ENCODE assay signal across 8 cellular contexts in genomic region chr9:35658894-35659220, GRCh38. TPM values are rescaled to one million over a fixed set of nuclear protein-coding genes. Genes with fewer than 3 reads are reported as not detected.
DNase-seq lines count a peak whose midpoint lies in the region; ATAC-seq, FAIRE-seq and TF ChIP-seq lines count a peak whose summit lies in the region.

No MANE protein-coding gene starts in this region.

- DNase-seq in AG04450 (ENCODE audit: low read depth, low spot score): no peak
- no peak for DNase-seq in GM12891 (ENCODE audit: insufficient read length, low spot score)
- DNase-seq in RWPE1 (ENCODE audit: low spot score): no peak
- DNase-seq in endodermal cell: no peak
- DNase-seq in NCI-H774 (lab: John Stamatoyannopoulos, UW): no peak
- DNase-seq in GM13977 (ENCODE audit: low spot score): no peak

- peaks cover 12% of the 10 kb centered on the region for H3K4me1 Mint-ChIP-seq in endodermal cell

- peak overlapping the region; percentile 88 for H3K27ac Mint-ChIP-seq in endodermal cell

- no peaks in the 10 kb centered on the region for H3K4me1 ChIP-seq in endodermal cell (ENCODE audit: control insufficient read depth, insufficient read depth, low read length)
- H3K4me1 ChIP-seq in muscle layer of duodenum (ENCODE audit: control insufficient read depth in 1 of 2, insufficient read depth in 2 of 2, low read length in 2 of 2): peaks cover 0 to 24% of the 10 kb centered on the region in 2 donors

- ATAC-seq in HG03280 (IDR thresholded peaks at IDR 0.05; ENCODE audit: unreplicated experiment): no peak

- WGBS in endodermal cell (ENCODE audit: insufficient coverage in 1 of 2, insufficient read length in 1 of 2), 2 experiments: 26 to 55% methylated on average over 2 to 4 of the region's 4 CpGs

- no peaks in the 10 kb centered on the region for H3K9me3 Mint-ChIP-seq in endodermal cell

- H3K4me3 ChIP-seq in AG04450 (ENCODE audit: low read depth, low read length) (peak overlapping the region; percentile 93), endodermal cell (ENCODE audit: low read length) (peak overlapping the region; percentile 83), muscle layer of duodenum (ENCODE audit: low read depth in 1 of 2, low read length in 2 of 2) (peak overlapping the region; percentile 79 to 88)

- H3K27ac ChIP-seq in AG04450 (ENCODE audit: low read depth, low read length) (peak overlapping the region; percentile 96), RWPE1 (peak overlapping the region; percentile 92), endodermal cell (ENCODE audit: low read depth, low read length) (no peak overlapping the region), muscle layer of duodenum (ENCODE audit: low read length) (peak overlapping the region; percentile 99)

- peaks cover 27% of the 10 kb centered on the region for H3K36me3 Mint-ChIP-seq in endodermal cell (ENCODE audit: low read depth)

- TF ChIP-seq CTCF in AG04450 (IDR thresholded peaks at IDR 0.05; ENCODE audit: low read depth, low read length): no peak
- TF ChIP-seq CTCF in RWPE1 (conservative IDR thresholded peaks at IDR 0.05; ENCODE audit: low read depth): no peak; the same call in 1 of the 2 replicates
- no peak for TF ChIP-seq CTCF in endodermal cell (conservative IDR thresholded peaks at IDR 0.05)
- no peak for TF ChIP-seq CTCF in GM13977 (IDR thresholded peaks at IDR 0.05; ENCODE audit: extremely low read depth, insufficient read depth, missing control alignments)

- in situ Hi-C loops in GM13977 (cut with MboI; ENCODE audit: low pct_unique_long_range_greater_than_20kb, low sequenced_read_pairs, unreplicated experiment): no loop called here

- peaks cover 3% of the 10 kb centered on the region; the same call in 1 of the 2 replicates for H3K9me3 ChIP-seq in AG04450 (ENCODE audit: control insufficient read depth, insufficient read depth, low read length)
- no peaks in the 10 kb centered on the region for H3K9me3 ChIP-seq in endodermal cell (ENCODE audit: control insufficient read depth, low read length)
- no peaks in the 10 kb centered on the region for H3K9me3 ChIP-seq in muscle layer of duodenum (ENCODE audit: control insufficient read depth in 1 of 2, low read length in 2 of 2)

- peaks cover 12% of the 10 kb centered on the region for H3K27me3 Mint-ChIP-seq in endodermal cell (ENCODE audit: insufficient read depth)

- H3K4me3 Mint-ChIP-seq in endodermal cell: peak overlapping the region; percentile 76

- H3K9ac ChIP-seq in endodermal cell (ENCODE audit: extremely low read depth, low read length, poor library complexity, severe bottlenecking): peak overlapping the region; percentile 95

- CTCF ChIA-PET in AG04450 (lab: Charles Lee) (interaction anchor here (0.6 to 3.7 kb wide), 14 partner anchors 11 to 166 kb away, joined by 3 to 30 read pairs (median 4); partner anchors contain the start of genes CREB3 and TLN1), RWPE1 (lab: Yijun Ruan, JAX) (interaction anchor here (0.7 to 2.9 kb wide), 7 partner anchors 12 to 78 kb away, joined by 3 to 21 read pairs (median 7); partner anchors contain the start of genes CREB3 and TLN1)

- H3K27me3 ChIP-seq in AG04450 (ENCODE audit: control insufficient read depth, insufficient read depth, low read length) (no peaks in the 10 kb centered on the region), endodermal cell (ENCODE audit: control insufficient read depth, insufficient read depth, low read length, poor library complexity, severe bottlenecking) (no peaks in the 10 kb centered on the region), muscle layer of duodenum (ENCODE audit: low read depth, low read length) (no peaks in the 10 kb centered on the region)

- H3K36me3 ChIP-seq in endodermal cell (ENCODE audit: control insufficient read depth, insufficient read depth, low read length): peaks cover 26% of the 10 kb centered on the region
- H3K36me3 ChIP-seq in muscle layer of duodenum (ENCODE audit: control insufficient read depth in 1 of 2, insufficient read depth in 2 of 2, low read length in 2 of 2): peaks cover 8 to 14% of the 10 kb centered on the region in 2 donors

- TF ChIP-seq POLR2A in GM12891 (IDR thresholded peaks at IDR 0.05; ENCODE audit: low read depth, low read length): no peak

- POLR2A ChIA-PET in AG04450 (lab: Yijun Ruan, JAX) (interaction anchor here (1.4 to 3.8 kb wide), 8 partner anchors 13 to 73 kb away, joined by 4 to 75 read pairs (median 8); partner anchors contain the start of genes CREB3, TLN1 and TPM2), RWPE1 (lab: Yijun Ruan, JAX; ENCODE audit: low non-redundant PET) (interaction anchor here (1.2 kb wide), 1 partner anchor 54 kb away, joined by 3 read pairs; the partner anchor contains the start of gene TESK1)

- FAIRE-seq in GM12891 (lab: Jason Lieb, UNC): peak; percentile 50

TF ChIP-seq in GM12891, 5 proteins besides CTCF, POLR2A, EP300 and RAD21:
- no peak for TF ChIP-seq POU2F2 (IDR thresholded peaks at IDR 0.05; ENCODE audit: low read depth, low read length)
- TF ChIP-seq TAF1 (IDR thresholded peaks at IDR 0.05; ENCODE audit: low read depth, low read length): no peak
- no peak for TF ChIP-seq POLR2AphosphoS5 (IDR thresholded peaks at IDR 0.05; ENCODE audit: low read depth, low read length)
- TF ChIP-seq SPI1 (IDR thresholded peaks at IDR 0.05; ENCODE audit: low read depth, low read length): no peak
- no peak for TF ChIP-seq PAX5 (IDR thresholded peaks at IDR 0.05; ENCODE audit: insufficient read depth, low read length, severe bottlenecking)
TF ChIP-seq in GM12891: peak in this region for 0.

RNA-seq across cellular contexts. Expression of gene CCDC107, which starts 0.8 kb away (rescaled TPM):
- 11.8 TPM in 2 replicates for polyA plus RNA-seq in AG04450 (2011; rRNA removed)
- 5.1 and 7.8 TPM in 2 replicates for polyA minus RNA-seq in AG04450 (2011; rRNA and poly(A)+ RNA removed)
- 14.3 TPM for polyA plus RNA-seq in GM12891 (2012; ENCODE audit: low read depth, missing spikeins)
- total RNA-seq in endodermal cell: 10 to 100 TPM; 10.6 to 15.3 TPM
- polyA plus RNA-seq in endodermal cell (2013, experiment 1 of 2): 14.7 TPM
- 17.7 TPM for polyA plus RNA-seq in endodermal cell (2013, experiment 2 of 2)

RNA-seq across cellular contexts. Expression of gene RMRP, which starts 1.0 kb away (rescaled TPM):
- polyA plus RNA-seq in AG04450 (2011; rRNA removed): 173 and 306 TPM in 2 replicates
- 6,565 and 7,222 TPM in 2 replicates for polyA minus RNA-seq in AG04450 (2011; rRNA and poly(A)+ RNA removed)
- 9.2 TPM for polyA plus RNA-seq in GM12891 (2012; ENCODE audit: low read depth, missing spikeins)
- over 10,000 TPM; 17,358 to 20,060 TPM for total RNA-seq in endodermal cell
- 4,324 TPM for polyA plus RNA-seq in endodermal cell (2013, experiment 1 of 2)
- polyA plus RNA-seq in endodermal cell (2013, experiment 2 of 2): 7,111 TPM

RNA-seq across cellular contexts. Expression of gene ARHGEF39, which starts 6.1 kb away (rescaled TPM):
- polyA plus RNA-seq in AG04450 (2011; rRNA removed): 1.1 and 1.2 TPM in 2 replicates
- 1.7 and 2.9 TPM in 2 replicates for polyA minus RNA-seq in AG04450 (2011; rRNA and poly(A)+ RNA removed)
- 7.9 TPM for polyA plus RNA-seq in GM12891 (2012; ENCODE audit: low read depth, missing spikeins)
- 10 to 100 TPM; 22.1 to 36.4 TPM for total RNA-seq in endodermal cell
- 30.4 TPM for polyA plus RNA-seq in endodermal cell (2013, experiment 1 of 2)
- polyA plus RNA-seq in endodermal cell (2013, experiment 2 of 2): 25.1 TPM

RNA-seq across cellular contexts. Expression of gene SIT1, which starts 8.1 kb away (rescaled TPM):
- not detected in 2 replicates for polyA plus RNA-seq in AG04450 (2011; rRNA removed)
- polyA minus RNA-seq in AG04450 (2011; rRNA and poly(A)+ RNA removed): not detected in 2 replicates
- 122 TPM for polyA plus RNA-seq in GM12891 (2012; ENCODE audit: low read depth, missing spikeins)
- total RNA-seq in endodermal cell: under 1 TPM in 1 of 2 donors, not detected in 1; 0.22 TPM
- 0.32 TPM for polyA plus RNA-seq in endodermal cell (2013, experiment 1 of 2)
- polyA plus RNA-seq in endodermal cell (2013, experiment 2 of 2): not detected

RNA-seq across cellular contexts. Expression of gene CA9, which starts 14.9 kb away (rescaled TPM):
- polyA plus RNA-seq in AG04450 (2011; rRNA removed): 1.2 and 1.3 TPM in 2 replicates
- polyA minus RNA-seq in AG04450 (2011; rRNA and poly(A)+ RNA removed): 0.83 TPM in 1 of 2 replicates, not detected in the other
- polyA plus RNA-seq in GM12891 (2012; ENCODE audit: low read depth, missing spikeins): 0.27 TPM
- 1 to 10 TPM; 1.8 to 3.6 TPM for total RNA-seq in endodermal cell
- 1.6 TPM for polyA plus RNA-seq in endodermal cell (2013, experiment 1 of 2)
- 0.33 TPM for polyA plus RNA-seq in endodermal cell (2013, experiment 2 of 2)
